8 cellular contexts compared by ENCODE assay signal in genomic region chr9:135087489-135087791, GRCh38. TPM values are rescaled to one million over a fixed set of nuclear protein-coding genes. Genes with fewer than 3 reads are reported as not detected.
DNase-seq lines count a peak whose midpoint lies in the region; ATAC-seq lines count a peak whose summit lies in the region.

Gene OLFM1 (plus strand): TSS chr9:135087668. CDS start chr9:135087990, 322 bp downstream.

- H3K36me3 Mint-ChIP-seq in T-helper 2 cell treated with Interferon-gamma antibody and Interleukin-4, amounts not matched to agents 5 μg/mL and 100 μg/mL, for 36 hours (ENCODE audit: low read depth) = no peaks in the 10 kb centered on the region

- no peak within 1 kb of the TSS for H3K27ac ChIP-seq in urinary bladder (ENCODE audit: low read depth)

- H3K36me3 ChIP-seq in H7 (replicated peaks; ENCODE audit: control insufficient read depth, insufficient read depth, low read length) = peaks cover 5% of the 10 kb centered on the region
- H3K36me3 ChIP-seq in mucosa of stomach (ENCODE audit: control insufficient read depth, insufficient read depth, low read length) = no peaks in the 10 kb centered on the region
- no peaks in the 10 kb centered on the region for H3K36me3 ChIP-seq in urinary bladder (ENCODE audit: insufficient read depth)

- peaks cover 3% of the 10 kb centered on the region for H3K4me1 Mint-ChIP-seq in T-helper 2 cell treated with Interferon-gamma antibody and Interleukin-4, amounts not matched to agents 5 μg/mL and 100 μg/mL, for 36 hours (ENCODE audit: low read depth)

- WGBS in urinary bladder = under 1% methylated on average over 40 of the region's 40 CpGs

- no peaks in the 10 kb centered on the region for H3K9me3 Mint-ChIP-seq in T-helper 2 cell treated with Interferon-gamma antibody and Interleukin-4, amounts not matched to agents 5 μg/mL and 100 μg/mL, for 36 hours

- H3K4me1 ChIP-seq in mucosa of stomach (ENCODE audit: control insufficient read depth, insufficient read depth, low read length) (peaks cover 21% of the 10 kb centered on the region), urinary bladder (ENCODE audit: insufficient read depth) (no peaks in the 10 kb centered on the region)

- ATAC-seq in HG02870 (IDR thresholded peaks at IDR 0.05; ENCODE audit: unreplicated experiment) (no peak), GM19395 (IDR thresholded peaks at IDR 0.05; ENCODE audit: unreplicated experiment) (no peak)

- H3K9me3 ChIP-seq in mucosa of stomach (ENCODE audit: control insufficient read depth, low read length) = no peaks in the 10 kb centered on the region

- DNase-seq in Ammon's horn (ENCODE audit: low spot score) (peak; percentile 84), H7 (peak; percentile 96), fibroblast of gingiva (ENCODE audit: low read depth) (peak; percentile 47)
- DNase-seq in T-helper 2 cell treated with Interferon-gamma antibody and Interleukin-4, amounts not matched to agents 5 μg/mL and 100 μg/mL, for 36 hours (ENCODE audit: low spot score) = peak; percentile 26

- no peak within 1 kb of the TSS for H3K27ac Mint-ChIP-seq in T-helper 2 cell treated with Interferon-gamma antibody and Interleukin-4, amounts not matched to agents 5 μg/mL and 100 μg/mL, for 36 hours

- H3K9ac ChIP-seq in mucosa of stomach (ENCODE audit: low read length) = no peak within 1 kb of the TSS

- H3K27me3 ChIP-seq in H7 (ENCODE audit: control insufficient read depth, insufficient read depth, low read length) (peaks cover 22% of the 10 kb centered on the region), mucosa of stomach (ENCODE audit: control insufficient read depth, insufficient read depth, low read length) (peaks cover 39% of the 10 kb centered on the region)

- no peak within 1 kb of the TSS for H3K4me3 Mint-ChIP-seq in T-helper 2 cell treated with Interferon-gamma antibody and Interleukin-4, amounts not matched to agents 5 μg/mL and 100 μg/mL, for 36 hours

- H3K27me3 Mint-ChIP-seq in T-helper 2 cell treated with Interferon-gamma antibody and Interleukin-4, amounts not matched to agents 5 μg/mL and 100 μg/mL, for 36 hours (ENCODE audit: low read depth) = peaks cover 35% of the 10 kb centered on the region

- H3K4me3 ChIP-seq in H7 (ENCODE audit: insufficient read depth, low read depth, low read length) = peak within 1 kb of the TSS; percentile 63
- peak within 1 kb of the TSS; percentile 36 for H3K4me3 ChIP-seq in mucosa of stomach (ENCODE audit: low read length)
- H3K4me3 ChIP-seq in urinary bladder (ENCODE audit: low read depth, low read length) = peak within 1 kb of the TSS; percentile 46

RNA-seq across cellular contexts. Expression of gene OLFM1, which starts in this region (rescaled TPM):
- total RNA-seq in H7 (2014; rRNA removed; shearing (Covaris generic)) = 42.9 and 58.2 TPM in 2 replicates
- 21.8 TPM for total RNA-seq in urinary bladder
- 45.7 TPM for polyA plus RNA-seq in urinary bladder

Comparison
In these comparisons a context has a peak if more than half of its experiments do, and no peak if none do; other contexts are left out.
1. DNase-seq: peak in every context shown above with its lines; median percentile 96 in H7; 84 in Ammon's horn; 47 in fibroblast of gingiva; 26 in T-helper 2 cell treated with Interferon-gamma antibody and Interleukin-4, amounts not matched to agents 5 μg/mL and 100 μg/mL, for 36 hours.